In genomic region chr5:88680253-88681132, GRCh38 we compare ENCODE assay signal across 8 cellular contexts.
DNase-seq lines count a peak whose midpoint lies in the region; ATAC-seq, FAIRE-seq and TF ChIP-seq lines count a peak whose summit lies in the region.

No MANE protein-coding gene starts in this region.

- FAIRE-seq in D721Med (lab: Jason Lieb, UNC) = no peak
- FAIRE-seq in HTR-8/SVneo (lab: Jason Lieb, UNC) = no peak

- DNase-seq in D721Med (ENCODE audit: insufficient read length, low spot score) (peak; percentile 70), HTR-8/SVneo (ENCODE audit: insufficient read length, low spot score) (peak; percentile 71), SK-MEL-5 (ENCODE audit: low read depth, low spot score) (peak; percentile 69), head of caudate nucleus (peak in 41 of 42 donors; percentile 68 to 97 (median 92)), tibial nerve (ENCODE audit: low spot score in 2 of 2) (peak in 1 of 2 donors; percentile 54)
- DNase-seq in activated gamma-delta T cell treated with anti-CD3 and anti-CD28 coated beads, Interleukin-2, amount 50 U/mL, for 16 hours (ENCODE audit: low read depth) = peak; percentile 68

- 14 to 19% methylated on average over 30 to 44 of the region's 61 CpGs for WGBS in tibial nerve, 2 donors

- no peaks in the 10 kb centered on the region for H3K79me2 ChIP-seq in parathyroid adenoma

- H3K9me3 ChIP-seq in parathyroid adenoma (ENCODE audit: control insufficient read depth, low read length) (no peaks in the 10 kb centered on the region), tibial nerve (no peaks in the 10 kb centered on the region)

- no peak overlapping the region for H3K27ac ChIP-seq in parathyroid adenoma
- H3K27ac ChIP-seq in tibial nerve = peak overlapping the region in 1 of 4 donors; percentile 65

- no peaks in the 10 kb centered on the region for H3K4me1 ChIP-seq in parathyroid adenoma
- H3K4me1 ChIP-seq in tibial nerve = peaks cover 0 to 55% (median 7%) of the 10 kb centered on the region in 4 donors

- H3K27me3 ChIP-seq in parathyroid adenoma (ENCODE audit: control insufficient read depth, insufficient read depth, low read length) (peaks cover 20% of the 10 kb centered on the region), tibial nerve (peaks cover 3 to 98% of the 10 kb centered on the region in 2 donors)

- TF ChIP-seq EP300 in tibial nerve (IDR thresholded peaks at IDR 0.05) = no peak

- peak overlapping the region; percentile 70 for H3K4me2 ChIP-seq in parathyroid adenoma (ENCODE audit: low read length)

- peak overlapping the region; percentile 25 for H3K4me3 ChIP-seq in parathyroid adenoma (ENCODE audit: low read depth, low read length)
- H3K4me3 ChIP-seq in tibial nerve = peak overlapping the region; percentile 29 to 57 (median 48)

- in situ Hi-C loops in SK-MEL-5 (cut with HindIII; ENCODE audit: low pct_unique_long_range_greater_than_20kb, low sequenced_read_pairs) = loop anchor here (25.0 kb wide), 1 partner anchor 393 kb away; no protein-coding TSS in a partner anchor

- H3K36me3 ChIP-seq in parathyroid adenoma (ENCODE audit: control insufficient read depth, insufficient read depth, low read length) (no peaks in the 10 kb centered on the region), tibial nerve (no peaks in the 10 kb centered on the region)

- TF ChIP-seq CTCF in D721Med (IDR thresholded peaks at IDR 0.05; ENCODE audit: insufficient read depth, missing control alignments) (peak; percentile 77), parathyroid adenoma (IDR thresholded peaks at IDR 0.05) (peak; percentile 85), tibial nerve (IDR thresholded peaks at IDR 0.05) (peak; percentile 91 to 95 (median 92))

- ATAC-seq in GM21390 (IDR thresholded peaks at IDR 0.05; ENCODE audit: unreplicated experiment) = peak; percentile 81

- TF ChIP-seq POLR2A in tibial nerve (IDR thresholded peaks at IDR 0.05) = no peak

- no peak overlapping the region for H3K9ac ChIP-seq in parathyroid adenoma

- intact Hi-C loops in head of caudate nucleus (cut with DNase I) = loop anchor here (5.0 to 10.0 kb wide), 2 partner anchors 778 to 1266 kb away; partner anchors contain the start of gene CCNH

- H2AFZ ChIP-seq in parathyroid adenoma = peak overlapping the region; percentile 23
